In the genomic region with DNA sequence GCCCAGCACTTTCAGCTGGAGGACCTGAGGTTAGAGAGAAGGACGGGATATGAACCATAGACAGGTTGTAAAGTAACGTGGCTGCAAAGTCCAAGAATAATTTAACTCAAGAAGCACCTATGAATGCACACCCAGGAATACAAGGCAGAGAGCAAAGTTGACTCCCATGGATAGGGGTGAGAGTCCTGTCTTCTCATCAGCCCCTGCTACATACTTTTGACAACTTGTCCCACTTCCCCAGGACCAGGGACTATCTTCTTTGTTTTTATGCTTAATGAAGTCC, we compare ENCODE assay signal across 12 cellular contexts.
DNase-seq lines count a peak whose midpoint lies in the region; ATAC-seq and TF ChIP-seq lines count a peak whose summit lies in the region.
"Had no signal": no experiment of that assay in that cellular context is flagged by ENCODE, and none has a peak within 500 bp of the region (broad histone marks: within the 10 kb centered on the region; RNA-seq: fewer than 3 reads in every experiment).

No MANE protein-coding gene starts in this region.

- no peak overlapping the region for H3K56ac ChIP-seq in H9 (ENCODE audit: insufficient read length, low read depth, low read length)

- H3K36me3 Mint-ChIP-seq in activated CD4-positive, alpha-beta T cell treated with anti-CD3 and anti-CD28 coated beads for 36 hours (ENCODE audit: low read depth): no peaks in the 10 kb centered on the region
- H3K36me3 Mint-ChIP-seq in T-cell (no peaks in the 10 kb centered on the region), H9 (ENCODE audit: insufficient read depth in 1 of 3, low read depth in 3 of 3) (no peaks in the 10 kb centered on the region)
- H3K36me3 Mint-ChIP-seq in stimulated activated memory B cell treated with anti-CD40 and anti-IgM and Interleukin-4, amounts not matched to agents 10 μg/mL and 1 μg/mL and 100 μg/mL, for 72 hours: peaks cover 11% of the 10 kb centered on the region

- no peak overlapping the region for H4K91ac ChIP-seq in H9 (ENCODE audit: insufficient read length, low read depth, low read length)

- no peaks in the 10 kb centered on the region for H4K20me1 ChIP-seq in H9 (ENCODE audit: control insufficient read depth, insufficient read depth, insufficient read length)

- intact Hi-C loops in activated CD4-positive, alpha-beta T cell treated with anti-CD3 and anti-CD28 coated beads for 36 hours (cut with DNase I, micrococcal nuclease): no loop called here
- intact Hi-C loops in esophagus muscularis mucosa (cut with DNase I): no loop called here

- no peak overlapping the region for H3K23ac ChIP-seq in H9 (ENCODE audit: insufficient read length, low read depth, low read length)

- H2BK5ac ChIP-seq in H9 (ENCODE audit: insufficient read length, low read length): no peak overlapping the region

- no peak for TF ChIP-seq CTCF in esophagus muscularis mucosa (IDR thresholded peaks at IDR 0.05)
- no peak for TF ChIP-seq CTCF in H9 (conservative IDR thresholded peaks at IDR 0.05)

- H3K27me3 Mint-ChIP-seq in activated CD4-positive, alpha-beta T cell treated with anti-CD3 and anti-CD28 coated beads for 36 hours: no peaks in the 10 kb centered on the region
- no peaks in the 10 kb centered on the region for H3K27me3 Mint-ChIP-seq in T-cell
- no peaks in the 10 kb centered on the region for H3K27me3 Mint-ChIP-seq in stimulated activated memory B cell treated with anti-CD40 and anti-IgM and Interleukin-4, amounts not matched to agents 10 μg/mL and 1 μg/mL and 100 μg/mL, for 72 hours
- H3K27me3 Mint-ChIP-seq in H9 (ENCODE audit: low read depth): no peaks in the 10 kb centered on the region; the same call in 1 of the 2 replicates

- POLR2A ChIA-PET in activated CD4-positive, alpha-beta T cell treated with anti-CD3 and anti-CD28 coated beads for 36 hours (lab: Charles Lee): no interaction called here
- POLR2A ChIA-PET in T-cell (lab: Charles Lee): interaction anchor here in 1 of 2 donors (0.6 to 1.1 kb wide), 3 partner anchors 17 to 28 kb away, joined by 3 to 5 read pairs (median 4); no protein-coding TSS in a partner anchor

- no peak overlapping the region for H3K18ac ChIP-seq in H9 (ENCODE audit: insufficient read length, low read depth, low read length)

- CTCF ChIA-PET in activated CD4-positive, alpha-beta T cell treated with anti-CD3 and anti-CD28 coated beads for 36 hours (lab: Charles Lee): interaction anchor here (0.7 to 3.3 kb wide), 3 partner anchors 9 to 26 kb away, joined by 3 to 14 read pairs (median 3); no protein-coding TSS in a partner anchor
- CTCF ChIA-PET in T-cell (lab: Charles Lee): interaction anchor here in 1 of 2 donors (2.3 kb wide), 1 partner anchor 11 kb away, joined by 10 read pairs; no protein-coding TSS in a partner anchor

- no peak overlapping the region for H2BK12ac ChIP-seq in H9 (ENCODE audit: insufficient read length, low read depth, low read length)

- H3K27me3 ChIP-seq in esophagus muscularis mucosa: no peaks in the 10 kb centered on the region
- H3K27me3 ChIP-seq in H9 (ENCODE audit: insufficient read depth, low read length): no peaks in the 10 kb centered on the region

- H3T11ph ChIP-seq in H9 (ENCODE audit: low read length): no peak overlapping the region

- ATAC-seq in activated CD4-positive, alpha-beta T cell treated with anti-CD3 and anti-CD28 coated beads for 36 hours: no peak
- ATAC-seq in T-cell (replicated peaks in 1 of 4) (no peak), HG02973 (IDR thresholded peaks at IDR 0.05; ENCODE audit: unreplicated experiment) (no peak)
- no peak for ATAC-seq in stimulated activated memory B cell treated with anti-CD40 and anti-IgM and Interleukin-4, amounts not matched to agents 10 μg/mL and 1 μg/mL and 100 μg/mL, for 72 hours
- ATAC-seq: A549 had no signal

- no peak overlapping the region for H2AK5ac ChIP-seq in H9 (ENCODE audit: insufficient read length, low read length)

- no peak overlapping the region for H4K5ac ChIP-seq in H9 (ENCODE audit: insufficient read length, low read depth, low read length)

- no peak overlapping the region for H4K8ac ChIP-seq in H9 (replicated peaks; ENCODE audit: insufficient read length, low read depth, low read length)

- no peak overlapping the region for H3K4ac ChIP-seq in H9 (ENCODE audit: low read depth, low read length)

- no peak overlapping the region for H3K4me2 ChIP-seq in H9 (ENCODE audit: insufficient read depth, insufficient read length, low read length)
- H3K4me2 ChIP-seq: A549 had no signal

- no peaks in the 10 kb centered on the region for H3K23me2 ChIP-seq in H9 (ENCODE audit: insufficient read length, low read depth, low read length, poor library complexity, severe bottlenecking)

- no peak overlapping the region for H2BK20ac ChIP-seq in H9 (ENCODE audit: low read depth, low read length, poor library complexity, severe bottlenecking)

- H3K4me1 ChIP-seq in esophagus muscularis mucosa (peaks cover 22 to 81% (median 76%) of the 10 kb centered on the region in 4 donors), H9 (ENCODE audit: insufficient read depth, low read length) (peaks cover 15% of the 10 kb centered on the region; the same call in 1 of the 2 replicates)
- H3K4me1 ChIP-seq: A549 had no signal

- H2AFZ ChIP-seq in H9 (ENCODE audit: low read length): no peak overlapping the region

- no peak overlapping the region for H2BK120ac ChIP-seq in H9 (ENCODE audit: low read depth, low read length, poor library complexity, severe bottlenecking)

- no peak overlapping the region for H3K14ac ChIP-seq in H9 (ENCODE audit: insufficient read depth, low read length)

- TF ChIP-seq EP300 in esophagus muscularis mucosa (IDR thresholded peaks at IDR 0.05): no peak

- H3K9me3 ChIP-seq in esophagus muscularis mucosa (no peaks in the 10 kb centered on the region), H9 (ENCODE audit: control insufficient read depth, low read depth, low read length) (no peaks in the 10 kb centered on the region)
- H3K9me3 ChIP-seq: A549 had no signal

- no peak overlapping the region for H3K9ac ChIP-seq in H9 (ENCODE audit: extremely low read depth, insufficient read length, low read length)

- H2BK15ac ChIP-seq in H9 (ENCODE audit: low read depth, low read length): no peak overlapping the region

- H3K4me3 ChIP-seq in esophagus muscularis mucosa: no peak overlapping the region
- H3K4me3 ChIP-seq: A549 had no signal

- no peaks in the 10 kb centered on the region for H3K79me2 ChIP-seq in H9 (ENCODE audit: insufficient read depth, low read length)

- DNase-seq in activated CD4-positive, alpha-beta T cell treated with anti-CD3 and anti-CD28 coated beads for 36 hours: no peak
- DNase-seq in activated CD4-positive, alpha-beta T cell treated with anti-CD3 and anti-CD28 coated beads for 1 hour: no peak
- DNase-seq in T-cell (no peak), esophagus muscularis mucosa (ENCODE audit: extremely low spot score) (no peak), H9 (no peak), LoVo (ENCODE audit: low spot score) (no peak)
- DNase-seq: Calu3, NCI-H2029 treated with DMSO at 0.1 percent for 48 hours, NCI-H748 treated with DMSO at 0.1 percent for 48 hours had no signal

- H3K36me3 ChIP-seq in esophagus muscularis mucosa: no peaks in the 10 kb centered on the region

- H3K9me3 Mint-ChIP-seq in activated CD4-positive, alpha-beta T cell treated with anti-CD3 and anti-CD28 coated beads for 36 hours (ENCODE audit: low read depth): no peaks in the 10 kb centered on the region
- H3K9me3 Mint-ChIP-seq in T-cell (peaks cover 0 to 3% (median 0%) of the 10 kb centered on the region in 3 donors), H9 (no peaks in the 10 kb centered on the region)
- peaks cover 2% of the 10 kb centered on the region for H3K9me3 Mint-ChIP-seq in stimulated activated memory B cell treated with anti-CD40 and anti-IgM and Interleukin-4, amounts not matched to agents 10 μg/mL and 1 μg/mL and 100 μg/mL, for 72 hours

- peaks cover 83% of the 10 kb centered on the region for H3K4me1 Mint-ChIP-seq in activated CD4-positive, alpha-beta T cell treated with anti-CD3 and anti-CD28 coated beads for 36 hours
- H3K4me1 Mint-ChIP-seq in T-cell (peaks cover 90 to 97% (median 95%) of the 10 kb centered on the region in 3 donors), H9 (peaks cover 58 to 61% of the 10 kb centered on the region in 2 experiments)
- peaks cover 86% of the 10 kb centered on the region for H3K4me1 Mint-ChIP-seq in stimulated activated memory B cell treated with anti-CD40 and anti-IgM and Interleukin-4, amounts not matched to agents 10 μg/mL and 1 μg/mL and 100 μg/mL, for 72 hours

- H3K27ac ChIP-seq in esophagus muscularis mucosa (replicated peaks in 1 of 4) (peak overlapping the region in 3 of 4 donors; percentile 32 to 66 (median 58)), H9 (ENCODE audit: insufficient read length, low read depth, low read length) (no peak overlapping the region)
- H3K27ac ChIP-seq: A549 had no signal

- no peak for TF ChIP-seq POLR2A in esophagus muscularis mucosa (IDR thresholded peaks at IDR 0.05; ENCODE audit: low read depth)

- H3K4me3 Mint-ChIP-seq in activated CD4-positive, alpha-beta T cell treated with anti-CD3 and anti-CD28 coated beads for 36 hours: no peak overlapping the region
- H3K4me3 Mint-ChIP-seq in T-cell (peak overlapping the region in 1 of 3 donors; percentile 88), H9 (no peak overlapping the region)
- H3K4me3 Mint-ChIP-seq in stimulated activated memory B cell treated with anti-CD40 and anti-IgM and Interleukin-4, amounts not matched to agents 10 μg/mL and 1 μg/mL and 100 μg/mL, for 72 hours: no peak overlapping the region

- H3K79me1 ChIP-seq in H9 (ENCODE audit: insufficient read depth, low read depth, low read length, poor library complexity, severe bottlenecking): no peaks in the 10 kb centered on the region

- WGBS in esophagus muscularis mucosa: 88% methylated on average over 2 of the region's 2 CpGs
- WGBS in H9 (ENCODE audit: extremely low coverage, insufficient read length, low lambda C conversion rate): no CpG with 5 or more reads among the region's 2 CpGs

- peak overlapping the region; percentile 32 for H3K27ac Mint-ChIP-seq in activated CD4-positive, alpha-beta T cell treated with anti-CD3 and anti-CD28 coated beads for 36 hours
- H3K27ac Mint-ChIP-seq in T-cell: peak overlapping the region; percentile 98 to 100
- peak overlapping the region; percentile 97 for H3K27ac Mint-ChIP-seq in stimulated activated memory B cell treated with anti-CD40 and anti-IgM and Interleukin-4, amounts not matched to agents 10 μg/mL and 1 μg/mL and 100 μg/mL, for 72 hours
- H3K27ac Mint-ChIP-seq in H9: no peak overlapping the region

Comparison
In these comparisons a context has a peak if more than half of its experiments do, and no peak if none do; other contexts are left out.
1. H3K27ac Mint-ChIP-seq: peak in activated CD4-positive, alpha-beta T cell treated with anti-CD3 and anti-CD28 coated beads for 36 hours (single experiment), T-cell (2 of 2) and stimulated activated memory B cell treated with anti-CD40 and anti-IgM and Interleukin-4, amounts not matched to agents 10 μg/mL and 1 μg/mL and 100 μg/mL, for 72 hours (single experiment); none in H9 (0 of 3).